ENCODE assay signal across 19 cellular contexts in the genomic region with DNA sequence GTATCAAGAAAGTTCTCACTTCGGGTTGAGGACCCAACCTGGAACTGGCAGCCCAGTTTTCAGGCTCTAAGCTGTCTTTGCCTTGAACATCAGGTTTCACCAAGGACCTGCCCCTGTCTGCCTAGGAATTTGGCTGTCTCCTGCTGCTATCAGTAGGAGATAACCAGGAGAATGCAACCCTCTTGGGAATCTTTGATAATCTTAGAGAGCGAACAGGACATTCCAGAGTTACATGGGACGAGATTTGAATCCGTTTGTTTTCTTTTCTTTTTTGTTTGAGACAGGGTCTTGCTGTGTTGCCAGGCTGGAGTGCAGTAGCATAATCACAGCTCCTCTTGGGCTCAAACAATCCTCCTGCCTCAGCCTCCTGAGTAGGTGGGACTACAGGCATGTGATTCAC.
"Had no signal": no experiment of that assay in that cellular context is flagged by ENCODE, and none has a peak within 500 bp of the region (broad histone marks: within the 10 kb centered on the region; RNA-seq: fewer than 3 reads in every experiment).

No MANE protein-coding gene starts in this region.

- FAIRE-seq: colon, frontal cortex had no signal

- DNase-seq: cerebellar nuclear complex; effector CD4-positive, alpha-beta T cell; islet precursor cell; lower lobe of right lung; midbrain; psoas muscle; retina; sigmoid colon; stimulated activated naive CD4-positive, alpha-beta T cell treated with Interleukin-2 at 50 U/mL for 16 hours; upper lobe of right lung had no signal

- H3K9me3 Mint-ChIP-seq: natural killer cell treated with Interleukin-12 subunit alpha and Interleukin-12 subunit beta and Interleukin-15 and Interleukin-18, amount 100 ng/mL, for 72 hours had no signal

- H3K27ac Mint-ChIP-seq: memory B cell; natural killer cell treated with Interleukin-12 subunit alpha and Interleukin-12 subunit beta and Interleukin-15 and Interleukin-18, amount 100 ng/mL, for 72 hours had no signal

- H3K27ac ChIP-seq: lower lobe of right lung, neutrophil, psoas muscle, sigmoid colon, skin epidermis, suprapubic skin, tibial nerve, upper lobe of right lung, vagina had no signal

- H3K27me3 ChIP-seq: neutrophil, sigmoid colon, suprapubic skin, tibial nerve, upper lobe of right lung, vagina had no signal

- H3K4me3 Mint-ChIP-seq: memory B cell; natural killer cell treated with Interleukin-12 subunit alpha and Interleukin-12 subunit beta and Interleukin-15 and Interleukin-18, amount 100 ng/mL, for 72 hours had no signal

- H3K36me3 ChIP-seq: lower lobe of right lung, upper lobe of right lung, vagina had no signal

- H3K4me1 Mint-ChIP-seq: memory B cell had no signal

- H3K9me3 ChIP-seq: lower lobe of right lung, neutrophil, psoas muscle, sigmoid colon, suprapubic skin, tibial nerve, upper lobe of right lung, vagina had no signal

- H3K36me3 Mint-ChIP-seq: natural killer cell treated with Interleukin-12 subunit alpha and Interleukin-12 subunit beta and Interleukin-15 and Interleukin-18, amount 100 ng/mL, for 72 hours had no signal

- ATAC-seq: psoas muscle had no signal

- H3K4me3 ChIP-seq: lower lobe of right lung, psoas muscle, sigmoid colon, skin epidermis, suprapubic skin, tibial nerve, upper lobe of right lung, vagina had no signal

- H3K4me1 ChIP-seq: lower lobe of right lung, psoas muscle, sigmoid colon, suprapubic skin, tibial nerve, upper lobe of right lung, vagina had no signal

- H3K27me3 Mint-ChIP-seq: memory B cell; natural killer cell treated with Interleukin-12 subunit alpha and Interleukin-12 subunit beta and Interleukin-15 and Interleukin-18, amount 100 ng/mL, for 72 hours had no signal
